In genomic region chr1:235063068-235063765, GRCh38 we compare ENCODE assay signal across 10 cellular contexts.
DNase-seq lines count a peak whose midpoint lies in the region; ATAC-seq, FAIRE-seq and TF ChIP-seq lines count a peak whose summit lies in the region.
"Had no signal": no experiment of that assay in that cellular context is flagged by ENCODE, and none has a peak within 500 bp of the region (broad histone marks: within the 10 kb centered on the region; RNA-seq: fewer than 3 reads in every experiment).

No MANE protein-coding gene starts in this region.

- no peak for TF ChIP-seq CTCF in PC-3 (conservative IDR thresholded peaks at IDR 0.05; ENCODE audit: low read depth, low read length)

- peak overlapping the region; percentile 43 for H3K9ac ChIP-seq in PC-3 (ENCODE audit: low read length)

- peak overlapping the region; percentile 18; the same call in 1 of the 2 replicates for H3K4me2 ChIP-seq in PC-3 (ENCODE audit: low read length)

- H3K27me3 ChIP-seq in PC-3 (ENCODE audit: low read length) (no peaks in the 10 kb centered on the region), small intestine (ENCODE audit: control insufficient read depth in 2 of 2, insufficient read depth in 2 of 2, low read length in 2 of 2) (no peaks in the 10 kb centered on the region)

- peak overlapping the region in 1 of 2 donors; percentile 65 for H3K27ac Mint-ChIP-seq in effector memory CD8-positive, alpha-beta T cell

- no peaks in the 10 kb centered on the region for H3K9me3 Mint-ChIP-seq in effector memory CD8-positive, alpha-beta T cell

- no peak overlapping the region for H2AFZ ChIP-seq in PC-3 (ENCODE audit: low read length)

- peaks cover 8 to 15% of the 10 kb centered on the region in 2 donors for H3K4me1 Mint-ChIP-seq in effector memory CD8-positive, alpha-beta T cell (ENCODE audit: low read depth in 2 of 2)

- H3K9me3 ChIP-seq in PC-3 (ENCODE audit: low read length) (no peaks in the 10 kb centered on the region), small intestine (ENCODE audit: control insufficient read depth, low read depth) (no peaks in the 10 kb centered on the region)

- 62 to 68% (median 64%) methylated on average over 9 of the region's 9 CpGs for WGBS in small intestine, 3 donors

- BruUV-seq in PC-3 (replicated peaks; lab: Mats Ljungman, UMichigan): no TSS peak

- H3K27me3 Mint-ChIP-seq in effector memory CD8-positive, alpha-beta T cell: peaks cover 0 to 11% of the 10 kb centered on the region in 2 donors

- H3K79me2 ChIP-seq in PC-3 (ENCODE audit: low read length): no peaks in the 10 kb centered on the region

- peaks cover 48% of the 10 kb centered on the region for H3K4me1 ChIP-seq in PC-3 (ENCODE audit: insufficient read depth, low read length)
- peaks cover 11 to 12% of the 10 kb centered on the region in 2 donors for H3K4me1 ChIP-seq in small intestine (ENCODE audit: control insufficient read depth in 2 of 2, insufficient read depth in 1 of 2, low read depth in 1 of 2, low read length in 1 of 2)

- H3K36me3 ChIP-seq in PC-3 (ENCODE audit: low read depth, low read length) (no peaks in the 10 kb centered on the region), small intestine (ENCODE audit: control insufficient read depth in 2 of 2, insufficient read depth in 2 of 2, low read length in 2 of 2) (no peaks in the 10 kb centered on the region)
- H3K36me3 ChIP-seq: WERI-Rb-1 had no signal

- no peak for ATAC-seq in PC-3
- ATAC-seq in effector memory CD8-positive, alpha-beta T cell (replicated peaks): peak; percentile 27

- H3K4me3 ChIP-seq in PC-3 (ENCODE audit: low read length) (no peak overlapping the region), small intestine (ENCODE audit: low read depth in 1 of 2, low read length in 2 of 2) (no peak overlapping the region)

- DNase-seq in HT1080 (ENCODE audit: low read depth) (peak; percentile 67), PC-3 (no peak), small intestine (no peak), NCI-H128 (lab: John Stamatoyannopoulos, UW; ENCODE audit: unreplicated experiment) (no peak), NCI-H510A treated with DMSO at 0.1 percent for 48 hours (lab: John Stamatoyannopoulos, UW) (no peak), dedifferentiated amniotic fluid mesenchymal stem cell (ENCODE audit: extremely low spot score) (no peak)
- DNase-seq in effector memory CD8-positive, alpha-beta T cell: no peak
- DNase-seq: amygdala; stimulated activated CD4-positive, alpha-beta T cell treated with anti-CD3 and anti-CD28 coated beads, Interleukin-12 subunit alpha, Interleukin-12 subunit beta, amount 100 ng/mL, for 4 hours; WERI-Rb-1 had no signal

- CTCF ChIA-PET in PC-3 (lab: Charles Lee): no interaction called here

- H4K20me1 ChIP-seq in PC-3 (ENCODE audit: low read length): no peaks in the 10 kb centered on the region

- FAIRE-seq in small intestine (lab: Jason Lieb, UNC): no peak

- POLR2A ChIA-PET in PC-3 (lab: Charles Lee; ENCODE audit: unreplicated experiment): no interaction called here

- intact Hi-C loops in PC-3 (cut with micrococcal nuclease): no loop called here

- peaks cover 3% of the 10 kb centered on the region for H3F3A ChIP-seq in PC-3 (ENCODE audit: low read length, unreplicated experiment)

- H3K36me3 Mint-ChIP-seq in effector memory CD8-positive, alpha-beta T cell (ENCODE audit: insufficient read depth): peaks cover 2% of the 10 kb centered on the region

- peak overlapping the region; percentile 89 for H3K27ac ChIP-seq in PC-3 (ENCODE audit: low read length)
- H3K27ac ChIP-seq in small intestine (ENCODE audit: low read depth in 1 of 2, low read length in 1 of 2): peak overlapping the region; percentile 86 to 88
- H3K27ac ChIP-seq: WERI-Rb-1 had no signal

- H3K9me2 ChIP-seq in PC-3 (replicated peaks; ENCODE audit: low read length): no peaks in the 10 kb centered on the region

- H3K4me3 Mint-ChIP-seq in effector memory CD8-positive, alpha-beta T cell: peak overlapping the region in 1 of 2 donors; percentile 31
